In genomic region chr3:155086041-155086440, GRCh38 we compare ENCODE assay signal across 27 cellular contexts. TPM values are rescaled to one million over a fixed set of nuclear protein-coding genes. Genes with fewer than 3 reads are reported as not detected.
"Had no signal": no experiment of that assay in that cellular context is flagged by ENCODE, and none has a peak within 500 bp of the region (broad histone marks: within the 10 kb centered on the region; RNA-seq: fewer than 3 reads in every experiment).

No MANE protein-coding gene starts in this region.

- DNase-seq: activated CD4-positive, alpha-beta T cell treated with anti-CD3 and anti-CD28 coated beads for 48 hours; activated CD4-positive, alpha-beta T cell treated with anti-CD3 and anti-CD28 coated beads, Interleukin-2, amount 50 U/mL, for 48 hours; activated CD8-positive, alpha-beta memory T cell treated with anti-CD3 and anti-CD28 coated beads for 24 hours; activated effector memory CD4-positive, alpha-beta T cell treated with anti-CD3 and anti-CD28 coated beads, Interleukin-2, amount 50 U/mL, for 16 hours; activated naive CD4-positive, alpha-beta T cell treated with anti-CD3 and anti-CD28 coated beads for 36 hours; activated naive CD8-positive, alpha-beta T cell treated with anti-CD3 and anti-CD28 coated beads for 36 hours; amniotic stem cell; caudate nucleus; endodermal cell; gastrocnemius medialis; glutamatergic neuron; left lung; lower lobe of right lung; mucosa of descending colon; posterior cingulate gyrus; right cardiac atrium; stimulated activated CD4-positive, alpha-beta T cell treated with anti-CD3 and anti-CD28 coated beads, Interleukin-12 subunit alpha, Interleukin-12 subunit beta, amount 100 ng/mL, for 4 hours; stimulated activated CD4-positive, alpha-beta T cell treated with anti-CD3 and anti-CD28 coated beads, Interleukin-4, amount 100 ng/mL, for 1 hour; stimulated activated naive CD8-positive, alpha-beta T cell treated with anti-CD3 and anti-CD28 coated beads, Interleukin-15, Interleukin-2, amounts not matched to agents 100 U/mL and 50 U/mL, for 24 hours; uterus had no signal

- ATAC-seq: activated CD4-positive, CD25-positive, alpha-beta regulatory T cell treated with anti-CD3 and anti-CD28 coated beads, Interleukin-2, amount 50 U/mL, for 24 hours; esophagus mucosa; gastrocnemius medialis; left lung; lower lobe of right lung; mucosa of descending colon; natural killer cell treated with Interleukin-12 subunit alpha and Interleukin-12 subunit beta and Interleukin-15 and Interleukin-18, amount 100 ng/mL, for 72 hours; right cardiac atrium; stimulated activated naive CD8-positive, alpha-beta T cell treated with anti-CD3 and anti-CD28 coated beads, Interleukin-15, Interleukin-2, amounts not matched to agents 100 U/mL and 50 U/mL, for 24 hours had no signal

- H3K4me3 ChIP-seq: gastrocnemius medialis, left lung, lower lobe of right lung, mucosa of descending colon, skin epidermis, uterus had no signal

- H3K9me3 ChIP-seq: gastrocnemius medialis, left lung, lower lobe of right lung, mucosa of descending colon, uterus had no signal

- H3K27me3 ChIP-seq: gastrocnemius medialis, uterus had no signal

- H3K27ac ChIP-seq: gastrocnemius medialis, left lung, lower lobe of right lung, skin epidermis, uterus, VCaP had no signal

- H3K4me1 ChIP-seq: left lung, lower lobe of right lung, uterus had no signal

- H3K36me3 ChIP-seq: left lung, lower lobe of right lung, uterus had no signal

RNA-seq across cellular contexts. Expression of gene MME, which starts 5.9 kb away (rescaled TPM):
- total RNA-seq: activated naive CD4-positive, alpha-beta T cell treated with anti-CD3 and anti-CD28 coated beads for 36 hours; activated naive CD8-positive, alpha-beta T cell treated with anti-CD3 and anti-CD28 coated beads for 36 hours; activated T-helper 1 cell treated with anti-CD3 and anti-CD28 coated beads, Interleukin-12 subunit alpha, Interleukin-12 subunit beta, Interleukin-2, Interleukin-4 antibody, amounts not matched to agents 30 ng/mL and 10 ng/mL and 1 ng/mL, durations not matched to agents 14 hours and 24 hours and 36 hours; natural killer cell treated with Interleukin-12 subunit alpha and Interleukin-12 subunit beta and Interleukin-15 and Interleukin-18, amount 100 ng/mL, for 72 hours; T-helper 1 cell treated with Interleukin-12 subunit alpha and Interleukin-12 subunit beta and Interleukin-4 antibody, amounts not matched to agents 30 ng/mL and 1 ng/mL, for 36 hours had no signal
